ENCODE assay signal across 9 cellular contexts in genomic region chr22:17086301-17086700, GRCh38. TPM values are rescaled to one million over a fixed set of nuclear protein-coding genes. Genes with fewer than 3 reads are reported as not detected.
DNase-seq lines count a peak whose midpoint lies in the region; ATAC-seq and TF ChIP-seq lines count a peak whose summit lies in the region.
"Had no signal": no experiment of that assay in that cellular context is flagged by ENCODE, and none has a peak within 500 bp of the region (broad histone marks: within the 10 kb centered on the region; RNA-seq: fewer than 3 reads in every experiment).

No MANE protein-coding gene starts in this region.

- no peak overlapping the region for H3K27ac ChIP-seq in mammary epithelial cell (ENCODE audit: insufficient read depth, low read depth, low read length)
- no peak overlapping the region for H3K27ac ChIP-seq in neural progenitor cell
- no peak overlapping the region for H3K27ac ChIP-seq in thyroid gland
- H3K27ac ChIP-seq: SK-N-MC had no signal

- H3K4me3 ChIP-seq in Loucy (ENCODE audit: low read length, poor library complexity, severe bottlenecking) (peak overlapping the region; percentile 86), mammary epithelial cell (replicated peaks in 1 of 3; ENCODE audit: insufficient read depth in 1 of 3, low read depth in 2 of 3, low read length in 3 of 3) (peak overlapping the region; percentile 64 to 93 (median 71)), neural progenitor cell (peak overlapping the region; percentile 81), thyroid gland (replicated peaks in 1 of 3) (peak overlapping the region in 1 of 3 donors; percentile 100)

- WGBS in mammary epithelial cell (ENCODE audit: low coverage, missing lambda C conversion rate), result 80% methylated on average over 8 of the region's 8 CpGs
- 82 to 87% methylated on average over 8 of the region's 8 CpGs for WGBS in thyroid gland, 2 donors

- H3F3A ChIP-seq in Loucy (ENCODE audit: low read depth), result no peaks in the 10 kb centered on the region
- peaks cover 24% of the 10 kb centered on the region for H3F3A ChIP-seq in neural progenitor cell (ENCODE audit: low read depth)

- peak overlapping the region; percentile 96 to 99 for H3K4me3 Mint-ChIP-seq in CD14-positive monocyte
- H3K4me3 Mint-ChIP-seq in neural progenitor cell, result peak overlapping the region; percentile 86

- H3K79me2 ChIP-seq in Loucy (ENCODE audit: insufficient read depth, low read length), result peaks cover 56% of the 10 kb centered on the region
- peaks cover 56% of the 10 kb centered on the region for H3K79me2 ChIP-seq in mammary epithelial cell (ENCODE audit: insufficient read depth, low read length)
- no peaks in the 10 kb centered on the region for H3K79me2 ChIP-seq in neural progenitor cell (ENCODE audit: low read depth)

- intact Hi-C loops in CD14-positive monocyte (cut with micrococcal nuclease), result loop anchor here (2.0 to 10.0 kb wide), 3 partner anchors 14 to 988 kb away; partner anchors contain the start of gene PEX26 (in 1 of the 2)
- intact Hi-C loops in mammary epithelial cell (cut with micrococcal nuclease), result no loop called here
- intact Hi-C loops in thyroid gland (cut with DNase I), result no loop called here

- H2AFZ ChIP-seq in Loucy (ENCODE audit: low read length) (no peak overlapping the region), mammary epithelial cell (ENCODE audit: low read depth, low read length) (no peak overlapping the region), neural progenitor cell (replicated peaks) (no peak overlapping the region)

- H3K9me3 Mint-ChIP-seq in CD14-positive monocyte, result peaks cover 0 to 2% (median 0%) of the 10 kb centered on the region in 7 donors
- peaks cover 2% of the 10 kb centered on the region for H3K9me3 Mint-ChIP-seq in neural progenitor cell

- no peak for ATAC-seq in HG03378 (IDR thresholded peaks at IDR 0.05; ENCODE audit: unreplicated experiment)

- H3K4me1 ChIP-seq in Loucy (ENCODE audit: insufficient read depth, low read length, poor library complexity, severe bottlenecking) (peaks cover 54% of the 10 kb centered on the region), mammary epithelial cell (ENCODE audit: insufficient read depth, low read length) (peaks cover 10% of the 10 kb centered on the region), neural progenitor cell (peaks cover 6% of the 10 kb centered on the region), thyroid gland (peaks cover 5 to 11% of the 10 kb centered on the region in 2 donors)

- CTCF ChIA-PET in mammary epithelial cell (lab: Charles Lee; ENCODE audit: low non-redundant PET), result no interaction called here
- CTCF ChIA-PET in GM10248 (lab: Yijun Ruan, JAX), result interaction anchor here (1.2 to 2.2 kb wide), 4 partner anchors 11 to 416 kb away, joined by 5 to 8 read pairs (median 6); no protein-coding TSS in a partner anchor

- no TSS peak for BruUV-seq in mammary epithelial cell (replicated peaks; lab: Mats Ljungman, UMichigan)

- TF ChIP-seq CTCF in CD14-positive monocyte (IDR thresholded peaks at IDR 0.05) (no peak), Loucy (conservative IDR thresholded peaks at IDR 0.05; ENCODE audit: low read length) (no peak), mammary epithelial cell (conservative IDR thresholded peaks at IDR 0.05 in 1 of 2, IDR thresholded peaks at IDR 0.05 in 1 of 2; ENCODE audit: extremely low read depth in 1 of 2, insufficient read depth in 1 of 2, low read depth in 1 of 2, low read length in 2 of 2) (no peak), neural progenitor cell (IDR thresholded peaks at IDR 0.05) (no peak), thyroid gland (IDR thresholded peaks at IDR 0.05) (no peak), GM10248 (IDR thresholded peaks at IDR 0.05; ENCODE audit: control extremely low read depth, extremely low read depth, low read depth, missing control alignments) (no peak)

- in situ Hi-C loops in mammary epithelial cell (cut with MboI; ENCODE audit: low sequenced_read_pairs in 2 of 2), result no loop called here

- H3K4me1 Mint-ChIP-seq in CD14-positive monocyte (peaks cover 63% of the 10 kb centered on the region), neural progenitor cell (peaks cover 14% of the 10 kb centered on the region)

- H3K27ac Mint-ChIP-seq in CD14-positive monocyte (peak overlapping the region; percentile 90 to 96 (median 95)), neural progenitor cell (no peak overlapping the region)

- dilution Hi-C loops in mammary epithelial cell (cut with HindIII; ENCODE audit: low sequenced_read_pairs), result no loop called here

- no peak for TF ChIP-seq POLR2A in thyroid gland (IDR thresholded peaks at IDR 0.05)

- DNase-seq in CD14-positive monocyte (ENCODE audit: low spot score), result no peak
- no peak for DNase-seq in mammary epithelial cell
- no peak for DNase-seq in neural progenitor cell (ENCODE audit: low spot score)
- no peak for DNase-seq in DMS53 treated with DMSO at 0.1 percent for 48 hours (lab: John Stamatoyannopoulos, UW; ENCODE audit: unreplicated experiment)
- no peak for DNase-seq in thyroid gland
- DNase-seq in GM10248 (ENCODE audit: extremely low spot score), result no peak

- peak overlapping the region; percentile 81 for H3K4me2 ChIP-seq in Loucy (ENCODE audit: low read depth, low read length, poor library complexity, severe bottlenecking)
- peak overlapping the region; percentile 89 for H3K4me2 ChIP-seq in mammary epithelial cell (ENCODE audit: insufficient read depth, low read depth, low read length)
- peak overlapping the region; percentile 86 for H3K4me2 ChIP-seq in neural progenitor cell

- H3K27me3 Mint-ChIP-seq in CD14-positive monocyte (ENCODE audit: low read depth in 3 of 3) (peaks cover 0 to 2% (median 0%) of the 10 kb centered on the region in 3 donors), neural progenitor cell (ENCODE audit: insufficient read depth, low read depth) (peaks cover 25% of the 10 kb centered on the region)

- H3K9me2 ChIP-seq in Loucy (replicated peaks; ENCODE audit: low read depth, low read length), result no peaks in the 10 kb centered on the region

- H3K36me3 ChIP-seq in Loucy (ENCODE audit: insufficient read depth, low read length), result no peaks in the 10 kb centered on the region
- H3K36me3 ChIP-seq in mammary epithelial cell (ENCODE audit: insufficient read depth, low read length), result no peaks in the 10 kb centered on the region
- no peaks in the 10 kb centered on the region for H3K36me3 ChIP-seq in neural progenitor cell
- no peaks in the 10 kb centered on the region for H3K36me3 ChIP-seq in thyroid gland

- peaks cover 17 to 45% of the 10 kb centered on the region in 2 donors for H3K36me3 Mint-ChIP-seq in CD14-positive monocyte
- H3K36me3 Mint-ChIP-seq in neural progenitor cell, result no peaks in the 10 kb centered on the region

- POLR2A ChIA-PET in GM10248 (lab: Yijun Ruan, JAX), result no interaction called here

- H4K20me1 ChIP-seq in Loucy (ENCODE audit: insufficient read depth, low read length, poor library complexity, severe bottlenecking) (peaks cover 35% of the 10 kb centered on the region), mammary epithelial cell (ENCODE audit: insufficient read depth, low read length) (no peaks in the 10 kb centered on the region), neural progenitor cell (ENCODE audit: low read depth) (peaks cover 13% of the 10 kb centered on the region)

- no peaks in the 10 kb centered on the region for H3K9me3 ChIP-seq in Loucy (ENCODE audit: insufficient read depth, low read depth, low read length)
- no peaks in the 10 kb centered on the region for H3K9me3 ChIP-seq in mammary epithelial cell (replicated peaks; ENCODE audit: insufficient read depth, low read length)
- H3K9me3 ChIP-seq in neural progenitor cell (ENCODE audit: low read depth), result no peaks in the 10 kb centered on the region
- no peaks in the 10 kb centered on the region for H3K9me3 ChIP-seq in thyroid gland

- H3K27me3 ChIP-seq in Loucy (ENCODE audit: insufficient read depth, low read length, poor library complexity, severe bottlenecking) (no peaks in the 10 kb centered on the region), mammary epithelial cell (ENCODE audit: insufficient read depth, low read length) (no peaks in the 10 kb centered on the region), neural progenitor cell (peaks cover 48% of the 10 kb centered on the region), thyroid gland (no peaks in the 10 kb centered on the region)

- H3K9ac ChIP-seq in Loucy (ENCODE audit: low read depth, low read length, poor library complexity, severe bottlenecking), result peak overlapping the region; percentile 79
- no peak overlapping the region for H3K9ac ChIP-seq in mammary epithelial cell (ENCODE audit: insufficient read depth, low read length)
- no peak overlapping the region for H3K9ac ChIP-seq in neural progenitor cell

RNA-seq across cellular contexts. Expression of gene IL17RA, which starts 1.5 kb away (rescaled TPM):
- polyA plus RNA-seq in CD14-positive monocyte (100 to 1,000 TPM in 1 of 2 donors, 10 to 100 TPM in 1; 68.3 to 118 TPM), mammary epithelial cell (16.4 TPM)
- total RNA-seq in mammary epithelial cell (10 to 100 TPM; 17.5 to 19.3 TPM), neural progenitor cell (ENCODE audit: low replicate concordance) (2.7 and 5.2 TPM in 2 replicates), thyroid gland (10 to 100 TPM; 10.3 to 19.1 (median 15.5) TPM)
- 48.4 TPM for polyA minus RNA-seq in mammary epithelial cell

RNA-seq across cellular contexts. Expression of gene TMEM121B, which starts 34.9 kb away (rescaled TPM):
- polyA plus RNA-seq in CD14-positive monocyte, result 1 to 10 TPM; 1.4 to 1.9 TPM
- under 1 TPM; 0.17 to 0.24 TPM for total RNA-seq in mammary epithelial cell
- 0.05 TPM for polyA plus RNA-seq in mammary epithelial cell
- polyA minus RNA-seq in mammary epithelial cell, result not detected
- total RNA-seq in neural progenitor cell (ENCODE audit: low replicate concordance), result 2.8 and 5.0 TPM in 2 replicates
- total RNA-seq in thyroid gland, result under 1 TPM in 2 of 4 donors, not detected in 2; 0.10 to 0.17 TPM

Comparison
In these comparisons a context has a peak if more than half of its experiments do, and no peak if none do; other contexts are left out.
1. intact Hi-C loops: an anchor here in CD14-positive monocyte (2.0 to 10.0 kb wide); none called in mammary epithelial cell and thyroid gland.